Comparison of ENCODE assay signal across 5 cellular contexts in the genomic region with DNA sequence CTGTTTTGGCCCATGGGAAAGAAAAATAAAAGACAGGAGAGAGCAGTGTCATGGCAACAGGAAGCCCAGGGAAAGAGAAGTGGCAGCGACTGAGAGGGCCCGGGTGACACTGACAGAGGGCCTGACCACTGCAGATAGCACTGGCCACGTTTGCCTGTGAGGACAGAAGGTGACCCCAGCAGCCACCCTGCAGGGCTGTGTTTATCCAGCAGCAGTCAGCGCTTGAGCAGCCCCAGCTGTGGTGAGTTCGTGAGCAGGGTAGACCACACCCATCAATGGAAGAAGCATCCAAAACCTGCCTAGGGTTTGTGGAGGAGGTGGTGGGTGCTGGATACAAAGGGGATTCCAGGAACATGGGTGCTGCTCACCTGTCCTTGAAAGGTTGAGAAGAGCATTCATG.
"Had no signal": no experiment of that assay in that cellular context is flagged by ENCODE, and none has a peak within 500 bp of the region (broad histone marks: within the 10 kb centered on the region; RNA-seq: fewer than 3 reads in every experiment).

No MANE protein-coding gene starts in this region.

- H3K4me3 Mint-ChIP-seq: GM23338, H9 had no signal

- H3K27ac Mint-ChIP-seq: GM23338, H9 had no signal

- H3K4me3 ChIP-seq: GM23338, K562 had no signal

- ATAC-seq: GM23338, K562 had no signal

- DNase-seq: H9, HCEC 1CT, IMR-90 had no signal

- H3K4me1 Mint-ChIP-seq: GM23338, H9 had no signal

- H3K9me3 Mint-ChIP-seq: GM23338, H9 had no signal
